ENCODE assay signal across 8 cellular contexts in the genomic region with DNA sequence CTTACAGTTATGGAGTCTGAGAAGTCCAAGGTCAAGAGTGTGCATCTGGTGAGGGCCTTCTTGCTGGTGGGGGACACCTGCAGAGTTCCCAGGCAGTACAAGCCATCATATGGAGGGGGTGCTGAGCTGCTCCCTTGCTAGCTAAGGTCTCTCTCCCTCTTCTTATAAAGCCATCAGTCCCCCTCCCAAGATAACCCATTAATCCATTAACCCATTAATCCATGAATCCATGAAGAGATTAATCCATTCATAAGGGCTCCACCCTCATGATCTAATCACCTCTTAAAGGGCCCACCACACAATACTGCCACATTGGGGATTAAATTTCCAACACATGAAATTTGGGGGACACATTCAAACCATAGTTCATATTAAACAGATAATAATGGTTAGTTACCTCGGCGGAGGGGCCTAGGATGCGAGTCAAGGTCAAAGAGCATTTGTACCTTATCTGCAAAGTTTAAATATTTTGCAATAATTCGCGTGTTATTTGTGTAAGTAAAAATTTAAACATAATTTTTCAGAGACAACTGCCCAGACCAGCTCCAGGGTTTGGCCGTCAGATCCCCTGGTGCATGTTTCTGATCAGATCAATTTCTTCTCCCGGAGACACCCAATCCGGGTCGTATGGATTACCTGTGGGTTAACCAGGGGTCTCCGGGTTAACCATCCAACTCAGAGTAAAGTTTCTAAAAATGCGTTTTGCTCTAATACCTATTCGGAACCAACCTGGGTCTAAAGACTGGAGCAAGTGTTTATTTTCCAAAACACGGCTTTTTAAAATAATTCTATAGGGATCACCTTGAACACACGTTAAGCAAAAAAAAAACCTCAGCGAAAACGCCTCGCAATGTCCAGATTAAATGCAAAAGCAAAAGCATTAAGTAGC. TPM values are rescaled to one million over a fixed set of nuclear protein-coding genes. Genes with fewer than 3 reads are reported as not detected.
DNase-seq lines count a peak whose midpoint lies in the region; ATAC-seq and TF ChIP-seq lines count a peak whose summit lies in the region.

No MANE protein-coding gene starts in this region.

- 5 to 7% methylated on average over 17 of the region's 17 CpGs for WGBS in tibial nerve, 2 donors

- intact Hi-C loops in lower lobe of right lung (cut with DNase I), result loop anchor here (5.0 kb wide), 1 partner anchor 99 kb away; no protein-coding TSS in a partner anchor

- TF ChIP-seq EP300 in tibial nerve (IDR thresholded peaks at IDR 0.05), result no peak

- no peaks in the 10 kb centered on the region for H3K9me3 ChIP-seq in lower lobe of right lung
- no peaks in the 10 kb centered on the region for H3K9me3 ChIP-seq in tibial nerve

- TF ChIP-seq CTCF in brain (conservative IDR thresholded peaks at IDR 0.05) (no peak), lower lobe of right lung (IDR thresholded peaks at IDR 0.05) (no peak), tibial nerve (IDR thresholded peaks at IDR 0.05) (no peak), GM20000 (IDR thresholded peaks at IDR 0.05; ENCODE audit: extremely low read depth, missing control alignments) (no peak)

- H3K4me1 ChIP-seq in lower lobe of right lung, result peaks cover 29% of the 10 kb centered on the region
- H3K4me1 ChIP-seq in tibial nerve, result peaks cover 0 to 39% (median 5%) of the 10 kb centered on the region in 4 donors

- no peaks in the 10 kb centered on the region for H3K36me3 Mint-ChIP-seq in brain

- H3K27me3 Mint-ChIP-seq in brain, result peaks cover 12% of the 10 kb centered on the region

- ATAC-seq in lower lobe of right lung, result no peak

- H3K4me1 Mint-ChIP-seq in brain, result peaks cover 55% of the 10 kb centered on the region

- TF ChIP-seq POLR2A in tibial nerve (IDR thresholded peaks at IDR 0.05), result no peak

- DNase-seq in NCI-H526 (lab: John Stamatoyannopoulos, UW) (peak; percentile 2 to 54), NCI-H526 treated with DMSO at 0.1 percent for 48 hours (lab: John Stamatoyannopoulos, UW) (no peak), NAMALWA (ENCODE audit: low spot score) (peak; percentile 71), lower lobe of right lung (no peak), tibial nerve (ENCODE audit: low spot score in 2 of 2) (no peak), GM20000 (ENCODE audit: low spot score) (no peak)
- no peak for DNase-seq in activated effector memory CD4-positive, alpha-beta T cell treated with anti-CD3 and anti-CD28 coated beads, Interleukin-2, amount 50 U/mL, for 16 hours

- H3K36me3 ChIP-seq in lower lobe of right lung, result no peaks in the 10 kb centered on the region
- H3K36me3 ChIP-seq in tibial nerve, result peaks cover 0 to under 1% (median 0%) of the 10 kb centered on the region in 3 donors

- no peaks in the 10 kb centered on the region for H3K27me3 ChIP-seq in lower lobe of right lung (ENCODE audit: low read depth)
- H3K27me3 ChIP-seq in tibial nerve, result no peaks in the 10 kb centered on the region

- peak overlapping the region; percentile 87 to 99 (median 95) for H3K4me3 Mint-ChIP-seq in brain

- peaks cover 0 to 10% (median 0%) of the 10 kb centered on the region in 5 experiments for H3K9me3 Mint-ChIP-seq in brain

- H3K27ac ChIP-seq in lower lobe of right lung (peak overlapping the region; percentile 7), tibial nerve (peak overlapping the region in 3 of 4 donors; percentile 73 to 96 (median 95))

- H3K27ac Mint-ChIP-seq in brain, result peak overlapping the region; percentile 88 to 99 (median 97)

- H3K4me3 ChIP-seq in lower lobe of right lung (peak overlapping the region; percentile 95), tibial nerve (peak overlapping the region; percentile 42 to 96 (median 88))

RNA-seq across cellular contexts. Expression of a gene that starts 0.7 kb away (rescaled TPM):
- 14.9 TPM for polyA plus RNA-seq in brain (ENCODE audit: insufficient read depth, low read depth, low replicate concordance)
- total RNA-seq in lower lobe of right lung (36.6 TPM), tibial nerve (100 to 1,000 TPM in 1 of 4 donors, 10 to 100 TPM in 3; 48.1 to 102 (median 67.0) TPM)

Comparison
In these comparisons a context has a peak if more than half of its experiments do, and no peak if none do; other contexts are left out.
1. DNase-seq: peak in NCI-H526 (2 of 2) and NAMALWA (single experiment); none in NCI-H526 treated with DMSO at 0.1 percent for 48 hours (single experiment), lower lobe of right lung (single experiment), tibial nerve (0 of 2), activated effector memory CD4-positive, alpha-beta T cell treated with anti-CD3 and anti-CD28 coated beads, Interleukin-2, amount 50 U/mL, for 16 hours (single experiment) and GM20000 (single experiment).